ENCODE assay signal across 26 cellular contexts in genomic region chr7:127476618-127477017, GRCh38.
"Had no signal": no experiment of that assay in that cellular context is flagged by ENCODE, and none has a peak within 500 bp of the region (broad histone marks: within the 10 kb centered on the region; RNA-seq: fewer than 3 reads in every experiment).

No MANE protein-coding gene starts in this region.

- DNase-seq: dermis blood vessel endothelial cell; effector memory CD8-positive, alpha-beta T cell; erythroblast; esophagus squamous epithelium; foreskin melanocyte; hypothalamus; immature natural killer cell; islet precursor cell; kidney glomerular epithelial cell; left colon; left ventricle myocardium superior; natural killer cell; occipital lobe; ovary; right lobe of liver; small intestine; stimulated activated CD4-positive, alpha-beta T cell treated with anti-CD3 and anti-CD28 coated beads, Interleukin-1b, Interleukin-23, amount 100 ng/mL, for 48 hours; stimulated activated CD4-positive, alpha-beta T cell treated with anti-CD3 and anti-CD28 coated beads, Interleukin-4, amount 100 ng/mL, for 1 hour; stimulated activated CD8-positive, alpha-beta memory T cell treated with anti-CD3 and anti-CD28 coated beads, Interleukin-4, amount 100 ng/mL, for 48 hours; stimulated activated naive CD4-positive, alpha-beta T cell; stimulated activated naive CD8-positive, alpha-beta T cell treated with anti-CD3 and anti-CD28 coated beads, Interleukin-15, amount 100 ng/mL, for 72 hours had no signal

- H3K36me3 Mint-ChIP-seq: immature natural killer cell, memory B cell, natural killer cell had no signal

- H3K36me3 ChIP-seq: esophagus squamous epithelium, ovary, right lobe of liver, thyroid gland had no signal

- H3K9me3 ChIP-seq: esophagus squamous epithelium, ovary, right lobe of liver, thyroid gland had no signal

- H3K4me3 Mint-ChIP-seq: effector memory CD8-positive, alpha-beta T cell; immature natural killer cell; memory B cell; natural killer cell; stimulated activated naive CD8-positive, alpha-beta T cell treated with anti-CD3 and anti-CD28 coated beads, Interleukin-15, amount 100 ng/mL, for 72 hours had no signal

- H3K4me1 ChIP-seq: right lobe of liver had no signal

- H3K9me3 Mint-ChIP-seq: effector memory CD8-positive, alpha-beta T cell; immature natural killer cell; memory B cell; natural killer cell; stimulated activated naive CD8-positive, alpha-beta T cell treated with anti-CD3 and anti-CD28 coated beads, Interleukin-15, amount 100 ng/mL, for 72 hours had no signal

- H3K27ac ChIP-seq: coronary artery, esophagus squamous epithelium, ovary, right lobe of liver had no signal

- FAIRE-seq: endometrium, small intestine had no signal

- ATAC-seq: effector memory CD8-positive, alpha-beta T cell; left colon; left ventricle myocardium superior; natural killer cell; right lobe of liver; stimulated activated naive CD8-positive, alpha-beta T cell treated with anti-CD3 and anti-CD28 coated beads, Interleukin-15, amount 100 ng/mL, for 72 hours had no signal

- H3K27me3 ChIP-seq: esophagus squamous epithelium, ovary, right lobe of liver, thyroid gland had no signal

- H3K27ac Mint-ChIP-seq: effector memory CD8-positive, alpha-beta T cell; immature natural killer cell; memory B cell; natural killer cell; stimulated activated naive CD8-positive, alpha-beta T cell treated with anti-CD3 and anti-CD28 coated beads, Interleukin-15, amount 100 ng/mL, for 72 hours had no signal

- H3K4me1 Mint-ChIP-seq: immature natural killer cell, memory B cell, natural killer cell had no signal

- H3K4me3 ChIP-seq: coronary artery, esophagus squamous epithelium, lung, ovary, right lobe of liver, thyroid gland had no signal

- H3K27me3 Mint-ChIP-seq: stimulated activated naive CD8-positive, alpha-beta T cell treated with anti-CD3 and anti-CD28 coated beads, Interleukin-15, amount 100 ng/mL, for 72 hours had no signal
